8 cellular contexts compared by ENCODE assay signal in genomic region chr1:157045251-157046218, GRCh38. TPM values are rescaled to one million over a fixed set of nuclear protein-coding genes. Genes with fewer than 3 reads are reported as not detected.
DNase-seq lines count a peak whose midpoint lies in the region; ATAC-seq, FAIRE-seq and TF ChIP-seq lines count a peak whose summit lies in the region.

A gene with protein sequence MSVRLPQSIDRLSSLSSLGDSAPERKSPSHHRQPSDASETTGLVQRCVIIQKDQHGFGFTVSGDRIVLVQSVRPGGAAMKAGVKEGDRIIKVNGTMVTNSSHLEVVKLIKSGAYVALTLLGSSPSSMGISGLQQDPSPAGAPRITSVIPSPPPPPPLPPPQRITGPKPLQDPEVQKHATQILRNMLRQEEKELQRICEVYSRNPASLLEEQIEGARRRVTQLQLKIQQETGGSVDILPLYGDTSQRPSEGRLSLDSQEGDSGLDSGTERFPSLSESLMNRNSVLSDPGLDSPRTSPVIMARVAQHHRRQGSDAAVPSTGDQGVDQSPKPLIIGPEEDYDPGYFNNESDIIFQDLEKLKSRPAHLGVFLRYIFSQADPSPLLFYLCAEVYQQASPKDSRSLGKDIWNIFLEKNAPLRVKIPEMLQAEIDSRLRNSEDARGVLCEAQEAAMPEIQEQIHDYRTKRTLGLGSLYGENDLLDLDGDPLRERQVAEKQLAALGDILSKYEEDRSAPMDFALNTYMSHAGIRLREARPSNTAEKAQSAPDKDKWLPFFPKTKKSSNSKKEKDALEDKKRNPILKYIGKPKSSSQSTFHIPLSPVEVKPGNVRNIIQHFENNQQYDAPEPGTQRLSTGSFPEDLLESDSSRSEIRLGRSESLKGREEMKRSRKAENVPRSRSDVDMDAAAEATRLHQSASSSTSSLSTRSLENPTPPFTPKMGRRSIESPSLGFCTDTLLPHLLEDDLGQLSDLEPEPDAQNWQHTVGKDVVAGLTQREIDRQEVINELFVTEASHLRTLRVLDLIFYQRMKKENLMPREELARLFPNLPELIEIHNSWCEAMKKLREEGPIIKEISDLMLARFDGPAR (N-terminal part only) (minus strand): TSS chr1:157045742. CDS start chr1:157044330, 1,412 bp downstream.

- no peaks in the 10 kb centered on the region for H3K9me3 ChIP-seq in iPS-18c (ENCODE audit: control insufficient read depth, insufficient read depth, low read length)

- TF ChIP-seq POLR2A in H54 (IDR thresholded peaks at IDR 0.05; ENCODE audit: low read depth, low read length), result peak; percentile 90

- DNase-seq in G401 (ENCODE audit: low spot score), result peak; percentile 90
- peak; percentile 90 for DNase-seq in H54 (ENCODE audit: insufficient read length, low spot score)
- DNase-seq in NCI-H1417 treated with DMSO at 0.1 percent for 48 hours (lab: John Stamatoyannopoulos, UW), result peak; percentile 62
- DNase-seq in SW480 (ENCODE audit: low spot score), result peak; percentile 83
- peak; percentile 85 to 93 for DNase-seq in cardiac fibroblast (ENCODE audit: low read depth in 2 of 2)
- peak; percentile 56 for DNase-seq in retinal pigment epithelial cell (ENCODE audit: low read depth)

- in situ Hi-C loops in G401 (cut with HindIII; ENCODE audit: low sequenced_read_pairs), result no loop called here

- FAIRE-seq in H54 (lab: Jason Lieb, UNC), result no peak

- ATAC-seq in HG02970 (IDR thresholded peaks at IDR 0.05; ENCODE audit: low FRiP score, unreplicated experiment), result no peak

- TF ChIP-seq CTCF in cardiac fibroblast (IDR thresholded peaks at IDR 0.05; ENCODE audit: low read depth, low read length) (no peak), retinal pigment epithelial cell (conservative IDR thresholded peaks at IDR 0.05; ENCODE audit: low read depth, low read length) (no peak)

- peak within 1 kb of the TSS; percentile 68 to 72 for H3K4me3 ChIP-seq in cardiac fibroblast (replicated peaks in 1 of 2; ENCODE audit: low read depth in 2 of 2, low read length in 2 of 2)
- peak within 1 kb of the TSS; percentile 91 for H3K4me3 ChIP-seq in iPS-18c (ENCODE audit: insufficient read depth, low read depth, low read length)
- H3K4me3 ChIP-seq in retinal pigment epithelial cell (ENCODE audit: low read length), result peak within 1 kb of the TSS; percentile 86

RNA-seq across cellular contexts. Expression of the gene that starts here (rescaled TPM):
- total RNA-seq in G401 (2014; rRNA removed; shearing (Covaris generic)), result 20.3 and 23.1 TPM in 2 replicates
